Comparison of ENCODE assay signal across 8 cellular contexts in genomic region chr15:75620776-75621536, GRCh38. TPM values are rescaled to one million over a fixed set of nuclear protein-coding genes. Genes with fewer than 3 reads are reported as not detected.
DNase-seq lines count a peak whose midpoint lies in the region; ATAC-seq and TF ChIP-seq lines count a peak whose summit lies in the region.

No MANE protein-coding gene starts in this region.

- H3K4me1 Mint-ChIP-seq in central memory CD8-positive, alpha-beta T cell, result peaks cover 20% of the 10 kb centered on the region
- H3K4me1 Mint-ChIP-seq in mesothelial cell of epicardium, result peaks cover 2% of the 10 kb centered on the region

- peaks cover 48% of the 10 kb centered on the region for H3K36me3 ChIP-seq in KOPT-K1 (ENCODE audit: insufficient read depth, low read length)

- peak overlapping the region; percentile 20 for H3K27ac ChIP-seq in KOPT-K1 (ENCODE audit: low read depth, low read length, poor library complexity, severe bottlenecking)

- H3K27me3 Mint-ChIP-seq in central memory CD8-positive, alpha-beta T cell, result no peaks in the 10 kb centered on the region
- no peaks in the 10 kb centered on the region for H3K27me3 Mint-ChIP-seq in mesothelial cell of epicardium (ENCODE audit: low read depth)

- ATAC-seq in central memory CD8-positive, alpha-beta T cell (replicated peaks; ENCODE audit: extremely low read depth, poor library complexity, severe bottlenecking), result no peak
- ATAC-seq in HG03095 (IDR thresholded peaks at IDR 0.05; ENCODE audit: unreplicated experiment), result no peak

- TF ChIP-seq CTCF in mesothelial cell of epicardium (IDR thresholded peaks at IDR 0.05; ENCODE audit: unreplicated experiment), result no peak

- H3K27ac Mint-ChIP-seq in central memory CD8-positive, alpha-beta T cell (ENCODE audit: low read depth), result peak overlapping the region; percentile 56
- H3K27ac Mint-ChIP-seq in mesothelial cell of epicardium, result peak overlapping the region; percentile 62

- H3K9me3 Mint-ChIP-seq in central memory CD8-positive, alpha-beta T cell, result no peaks in the 10 kb centered on the region
- no peaks in the 10 kb centered on the region for H3K9me3 Mint-ChIP-seq in mesothelial cell of epicardium

- peaks cover 31% of the 10 kb centered on the region for H3K36me3 Mint-ChIP-seq in central memory CD8-positive, alpha-beta T cell (ENCODE audit: insufficient read depth)
- H3K36me3 Mint-ChIP-seq in mesothelial cell of epicardium, result peaks cover 8% of the 10 kb centered on the region

- in situ Hi-C loops in ACHN (cut with HindIII; ENCODE audit: low pct_ligation_motif_present, low pct_unique_long_range_greater_than_20kb, low sequenced_read_pairs), result no loop called here

- DNase-seq in ACHN (peak; percentile 80), mesothelial cell of epicardium (ENCODE audit: low spot score in 2 of 2, unreplicated experiment in 2 of 2) (no peak), NCI-H2029 treated with DMSO at 0.1 percent for 48 hours (lab: John Stamatoyannopoulos, UW) (no peak), midbrain (lab: John Stamatoyannopoulos, UW) (no peak), NCI-H1092 treated with DMSO at 0.1 percent for 48 hours (lab: John Stamatoyannopoulos, UW) (no peak)
- no peak for DNase-seq in central memory CD8-positive, alpha-beta T cell (ENCODE audit: low spot score in 2 of 2)

- no peaks in the 10 kb centered on the region for H3K9me3 ChIP-seq in KOPT-K1 (ENCODE audit: insufficient read depth, low read length, poor library complexity, severe bottlenecking)

- peak overlapping the region; percentile 33 for H3K4me3 Mint-ChIP-seq in central memory CD8-positive, alpha-beta T cell
- H3K4me3 Mint-ChIP-seq in mesothelial cell of epicardium, result no peak overlapping the region

RNA-seq across cellular contexts. Expression of gene SNUPN, which starts 4.6 kb away (rescaled TPM):
- 19.4 to 23.5 TPM (median 23.0 TPM) in 3 replicates for total RNA-seq in mesothelial cell of epicardium

RNA-seq across cellular contexts. Expression of gene IMP3, which starts 19.1 kb away (rescaled TPM):
- total RNA-seq in mesothelial cell of epicardium, result 38.6 to 43.6 TPM (median 39.0 TPM) in 3 replicates

RNA-seq across cellular contexts. Expression of gene SNX33, which starts 26.8 kb away (rescaled TPM):
- total RNA-seq in mesothelial cell of epicardium, result 22.1 to 23.3 TPM (median 22.8 TPM) in 3 replicates

RNA-seq across cellular contexts. Expression of gene PTPN9, which starts 41.8 kb away (rescaled TPM):
- total RNA-seq in mesothelial cell of epicardium, result 32.1 to 36.2 TPM (median 32.1 TPM) in 3 replicates
